In genomic region chr7:82442492-82443043, GRCh38 we compare ENCODE assay signal across 8 cellular contexts. TPM values are rescaled to one million over a fixed set of nuclear protein-coding genes. Genes with fewer than 3 reads are reported as not detected.
DNase-seq lines count a peak whose midpoint lies in the region; ATAC-seq and TF ChIP-seq lines count a peak whose summit lies in the region.

No MANE protein-coding gene starts in this region.

- DNase-seq in HFF-Myc (ENCODE audit: extremely low read depth, low read depth) (no peak), AML-193 (lab: John Stamatoyannopoulos, UW) (no peak)
- DNase-seq in activated naive CD8-positive, alpha-beta T cell treated with anti-CD3 and anti-CD28 coated beads, Interleukin-2, amount 10 ng/mL, durations not matched to agents 7 days and 5 days, result no peak
- DNase-seq in stimulated activated naive CD8-positive, alpha-beta T cell treated with anti-CD3 and anti-CD28 coated beads, Interleukin-15, amount 100 ng/mL, for 72 hours, result peak in 1 of 2 donors; percentile 0

- no peaks in the 10 kb centered on the region for H3K9me3 Mint-ChIP-seq in activated naive CD8-positive, alpha-beta T cell treated with anti-CD3 and anti-CD28 coated beads, Interleukin-2, amount 10 ng/mL, durations not matched to agents 7 days and 5 days
- no peaks in the 10 kb centered on the region for H3K9me3 Mint-ChIP-seq in stimulated activated naive CD8-positive, alpha-beta T cell treated with anti-CD3 and anti-CD28 coated beads, Interleukin-15, amount 100 ng/mL, for 72 hours

- no peak overlapping the region for H3K27ac ChIP-seq in BLaER1 treated with 17β-estradiol and CSF1 and Interleukin-3, amounts not matched to agents 10 nM and 100 nM

- H3K4me3 ChIP-seq in BLaER1 treated with 17β-estradiol and CSF1 and Interleukin-3, amounts not matched to agents 10 nM and 100 nM, result peak overlapping the region; percentile 58 to 74 (median 64)
- H3K4me3 ChIP-seq in HFF-Myc (replicated peaks; ENCODE audit: low read depth, low read length) (peak overlapping the region; percentile 77), iPS-18c (ENCODE audit: insufficient read depth, low read depth, low read length) (peak overlapping the region; percentile 75)

- no peaks in the 10 kb centered on the region for H3K36me3 ChIP-seq in BLaER1 treated with 17β-estradiol and CSF1 and Interleukin-3, amounts not matched to agents 10 nM and 100 nM

- POLR2A ChIA-PET in activated naive CD8-positive, alpha-beta T cell treated with anti-CD3 and anti-CD28 coated beads, Interleukin-2, amount 10 ng/mL, durations not matched to agents 7 days and 5 days (lab: Charles Lee), result no interaction called here

- peak overlapping the region in 4 of 11 experiments; percentile 62 to 73 (median 68); a peak in 6 of 22 replicates for H3K9ac ChIP-seq in BLaER1 treated with 17β-estradiol and CSF1 and Interleukin-3, amounts not matched to agents 10 nM and 100 nM

- H3K27me3 Mint-ChIP-seq in activated naive CD8-positive, alpha-beta T cell treated with anti-CD3 and anti-CD28 coated beads, Interleukin-2, amount 10 ng/mL, durations not matched to agents 7 days and 5 days, result peaks cover 42% of the 10 kb centered on the region
- peaks cover 39% of the 10 kb centered on the region for H3K27me3 Mint-ChIP-seq in stimulated activated naive CD8-positive, alpha-beta T cell treated with anti-CD3 and anti-CD28 coated beads, Interleukin-15, amount 100 ng/mL, for 72 hours

- H4K20me1 ChIP-seq in BLaER1 treated with 17β-estradiol and CSF1 and Interleukin-3, amounts not matched to agents 10 nM and 100 nM, result peaks cover 0 to 6% (median 0%) of the 10 kb centered on the region in 11 experiments; a peak in 3 of 22 replicates

- TF ChIP-seq CTCF in HFF-Myc (IDR thresholded peaks at IDR 0.05; ENCODE audit: low read depth, low read length, missing control alignments), result no peak

- peaks cover 0 to 5% (median 0%) of the 10 kb centered on the region in 10 experiments; a peak in 1 of 20 replicates for H3K4me1 ChIP-seq in BLaER1 treated with 17β-estradiol and CSF1 and Interleukin-3, amounts not matched to agents 10 nM and 100 nM

- no peaks in the 10 kb centered on the region for H3K36me3 Mint-ChIP-seq in activated naive CD8-positive, alpha-beta T cell treated with anti-CD3 and anti-CD28 coated beads, Interleukin-2, amount 10 ng/mL, durations not matched to agents 7 days and 5 days

- peak overlapping the region; percentile 64 to 82 (median 75) for H3K4me2 ChIP-seq in BLaER1 treated with 17β-estradiol and CSF1 and Interleukin-3, amounts not matched to agents 10 nM and 100 nM

- ATAC-seq in activated naive CD8-positive, alpha-beta T cell treated with anti-CD3 and anti-CD28 coated beads, Interleukin-2, amount 10 ng/mL, durations not matched to agents 7 days and 5 days (ENCODE audit: low read depth), result no peak
- ATAC-seq in stimulated activated naive CD8-positive, alpha-beta T cell treated with anti-CD3 and anti-CD28 coated beads, Interleukin-15, amount 100 ng/mL, for 72 hours, result no peak
- ATAC-seq in HG02610 (IDR thresholded peaks at IDR 0.05; ENCODE audit: unreplicated experiment), result no peak
- ATAC-seq in GM18873 (IDR thresholded peaks at IDR 0.05; ENCODE audit: low FRiP score, unreplicated experiment), result no peak

- H3K4me3 Mint-ChIP-seq in activated naive CD8-positive, alpha-beta T cell treated with anti-CD3 and anti-CD28 coated beads, Interleukin-2, amount 10 ng/mL, durations not matched to agents 7 days and 5 days, result peak overlapping the region; percentile 30
- peak overlapping the region; percentile 45 to 68 for H3K4me3 Mint-ChIP-seq in stimulated activated naive CD8-positive, alpha-beta T cell treated with anti-CD3 and anti-CD28 coated beads, Interleukin-15, amount 100 ng/mL, for 72 hours

- H3K9me3 ChIP-seq in BLaER1 treated with 17β-estradiol and CSF1 and Interleukin-3, amounts not matched to agents 10 nM and 100 nM (replicated peaks in 1 of 11), result peaks cover 6 to 11% (median 10%) of the 10 kb centered on the region in 11 experiments; a peak in 17 of 22 replicates
- H3K9me3 ChIP-seq in iPS-18c (ENCODE audit: control insufficient read depth, insufficient read depth, low read length), result peaks cover 2% of the 10 kb centered on the region

- H3K4me1 Mint-ChIP-seq in activated naive CD8-positive, alpha-beta T cell treated with anti-CD3 and anti-CD28 coated beads, Interleukin-2, amount 10 ng/mL, durations not matched to agents 7 days and 5 days, result peaks cover 3% of the 10 kb centered on the region
- peaks cover 11% of the 10 kb centered on the region for H3K4me1 Mint-ChIP-seq in stimulated activated naive CD8-positive, alpha-beta T cell treated with anti-CD3 and anti-CD28 coated beads, Interleukin-15, amount 100 ng/mL, for 72 hours

- H3K27ac Mint-ChIP-seq in activated naive CD8-positive, alpha-beta T cell treated with anti-CD3 and anti-CD28 coated beads, Interleukin-2, amount 10 ng/mL, durations not matched to agents 7 days and 5 days, result no peak overlapping the region
- H3K27ac Mint-ChIP-seq in stimulated activated naive CD8-positive, alpha-beta T cell treated with anti-CD3 and anti-CD28 coated beads, Interleukin-15, amount 100 ng/mL, for 72 hours, result no peak overlapping the region

- peaks cover 37 to 51% (median 40%) of the 10 kb centered on the region in 11 experiments for H3K27me3 ChIP-seq in BLaER1 treated with 17β-estradiol and CSF1 and Interleukin-3, amounts not matched to agents 10 nM and 100 nM

RNA-seq across cellular contexts. Expression of gene CACNA2D1, which starts 1.0 kb away (rescaled TPM):
- not detected for total RNA-seq in activated naive CD8-positive, alpha-beta T cell treated with anti-CD3 and anti-CD28 coated beads, Interleukin-2, amount 10 ng/mL, durations not matched to agents 7 days and 5 days
